In the genomic region with DNA sequence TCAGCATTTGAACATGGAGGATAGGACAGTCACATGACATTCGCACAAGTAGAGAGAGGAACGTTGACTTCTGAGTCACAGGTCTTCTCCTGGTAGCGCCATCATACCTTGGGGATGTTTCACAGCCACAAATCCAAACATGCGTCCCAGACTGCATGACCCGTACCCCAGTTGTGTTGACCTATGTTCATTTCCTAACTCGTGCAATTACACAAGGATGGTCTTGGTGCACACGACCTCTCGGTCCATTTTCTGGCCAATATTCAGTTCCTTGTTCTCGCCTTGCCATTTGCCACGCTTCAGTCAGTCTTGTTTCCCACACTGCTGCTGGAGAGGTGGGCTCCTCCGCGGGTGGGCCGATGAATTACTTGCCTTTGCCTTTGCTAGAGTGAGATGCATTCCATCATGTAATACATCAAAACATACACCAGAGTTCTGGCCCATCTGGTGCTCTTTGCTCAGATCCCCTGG, we compare ENCODE assay signal across 3 cellular contexts.
TF ChIP-seq lines count a peak whose summit lies in the region.

No MANE protein-coding gene starts in this region.

TF ChIP-seq in K562, 482 proteins besides CTCF, POLR2A, EP300 and RAD21:
- TF ChIP-seq, protein P1, sequence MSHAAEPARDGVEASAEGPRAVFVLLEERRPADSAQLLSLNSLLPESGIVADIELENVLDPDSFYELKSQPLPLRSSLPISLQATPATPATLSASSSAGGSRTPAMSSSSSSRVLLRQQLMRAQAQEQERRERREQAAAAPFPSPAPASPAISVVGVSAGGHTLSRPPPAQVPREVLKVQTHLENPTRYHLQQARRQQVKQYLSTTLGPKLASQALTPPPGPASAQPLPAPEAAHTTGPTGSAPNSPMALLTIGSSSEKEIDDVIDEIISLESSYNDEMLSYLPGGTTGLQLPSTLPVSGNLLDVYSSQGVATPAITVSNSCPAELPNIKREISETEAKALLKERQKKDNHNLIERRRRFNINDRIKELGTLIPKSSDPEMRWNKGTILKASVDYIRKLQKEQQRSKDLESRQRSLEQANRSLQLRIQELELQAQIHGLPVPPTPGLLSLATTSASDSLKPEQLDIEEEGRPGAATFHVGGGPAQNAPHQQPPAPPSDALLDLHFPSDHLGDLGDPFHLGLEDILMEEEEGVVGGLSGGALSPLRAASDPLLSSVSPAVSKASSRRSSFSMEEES (CRISPR knock-in tag; IDR thresholded peaks at IDR 0.05), result peak; percentile 19; the same call in 1 of the 2 replicates
- TF ChIP-seq HIVEP1 (CRISPR knock-in tag; IDR thresholded peaks at IDR 0.05) (no peak), ZNF354B (CRISPR knock-in tag; IDR thresholded peaks at IDR 0.05) (no peak)
TF ChIP-seq in K562: peak in this region for 1.

TF ChIP-seq in GM12891, 5 proteins besides CTCF, POLR2A, EP300 and RAD21:
- no peak for TF ChIP-seq PAX5 (IDR thresholded peaks at IDR 0.05; ENCODE audit: insufficient read depth, low read length, severe bottlenecking)
- no peak for TF ChIP-seq POLR2AphosphoS5 (IDR thresholded peaks at IDR 0.05; ENCODE audit: low read depth, low read length)
- TF ChIP-seq SPI1 (IDR thresholded peaks at IDR 0.05; ENCODE audit: low read depth, low read length), result no peak
- TF ChIP-seq POU2F2 (IDR thresholded peaks at IDR 0.05; ENCODE audit: low read depth, low read length), result no peak
- no peak for TF ChIP-seq TAF1 (IDR thresholded peaks at IDR 0.05; ENCODE audit: low read depth, low read length)

TF ChIP-seq in SK-N-SH, 30 proteins besides CTCF, POLR2A, EP300 and RAD21:
- TF ChIP-seq EZH2phosphoT487 (IDR thresholded peaks at IDR 0.05; ENCODE audit: borderline replicate concordance, low read depth) (no peak), TAF1 (IDR thresholded peaks at IDR 0.05; ENCODE audit: borderline replicate concordance, low read depth, low read length) (no peak), FOSL2 (IDR thresholded peaks at IDR 0.05; ENCODE audit: borderline replicate concordance, low read depth) (no peak)
- TF ChIP-seq, protein P2, sequence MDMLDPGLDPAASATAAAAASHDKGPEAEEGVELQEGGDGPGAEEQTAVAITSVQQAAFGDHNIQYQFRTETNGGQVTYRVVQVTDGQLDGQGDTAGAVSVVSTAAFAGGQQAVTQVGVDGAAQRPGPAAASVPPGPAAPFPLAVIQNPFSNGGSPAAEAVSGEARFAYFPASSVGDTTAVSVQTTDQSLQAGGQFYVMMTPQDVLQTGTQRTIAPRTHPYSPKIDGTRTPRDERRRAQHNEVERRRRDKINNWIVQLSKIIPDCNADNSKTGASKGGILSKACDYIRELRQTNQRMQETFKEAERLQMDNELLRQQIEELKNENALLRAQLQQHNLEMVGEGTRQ (IDR thresholded peaks at IDR 0.05; ENCODE audit: borderline replicate concordance, low read depth, low read length), result no peak
